8 cellular contexts compared by ENCODE assay signal in genomic region chrX:49043220-49043986, GRCh38. TPM values are rescaled to one million over a fixed set of nuclear protein-coding genes. Genes with fewer than 3 reads are reported as not detected.
DNase-seq lines count a peak whose midpoint lies in the region; ATAC-seq, FAIRE-seq and TF ChIP-seq lines count a peak whose summit lies in the region.

Gene TFE3 (minus strand): TSS chrX:49043357. CDS start chrX:49043226, 131 bp downstream.

- peaks cover 3 to 12% of the 10 kb centered on the region in 2 donors for H3K36me3 ChIP-seq in psoas muscle (ENCODE audit: insufficient read depth in 1 of 2, low read depth in 1 of 2)

- no peaks in the 10 kb centered on the region for H3K9me3 ChIP-seq in psoas muscle

- TF ChIP-seq CTCF in psoas muscle (IDR thresholded peaks at IDR 0.05) = peak; percentile 48

- peak within 1 kb of the TSS; percentile 96 for H3K27ac ChIP-seq in psoas muscle

- intact Hi-C loops in T-helper 2 cell treated with Interferon-gamma antibody and Interleukin-4, amounts not matched to agents 100 ng/mL and 5 ng/mL, for 36 hours (cut with micrococcal nuclease) = loop anchor here (1.0 to 5.0 kb wide), 10 partner anchors 31 to 446 kb away; partner anchors contain the start of genes GRIPAP1, PQBP1, PRAF2 and TIMM17B
- intact Hi-C loops in left ventricle myocardium superior (cut with micrococcal nuclease) (no loop called here), psoas muscle (cut with DNase I) (loop anchor here in 1 of 2 donors (5.0 to 10.0 kb wide), 2 partner anchors 41 to 69 kb away; partner anchors contain the start of genes GRIPAP1 and KCND1)

- peak; percentile 60 for DNase-seq in NCI-H187 treated with DMSO at 0.1 percent for 48 hours (lab: John Stamatoyannopoulos, UW)
- peak; percentile 56 to 100 (median 94) for DNase-seq in anterior cingulate cortex (lab: John Stamatoyannopoulos, UW)
- DNase-seq in left ventricle myocardium superior = peak; percentile 98
- DNase-seq in psoas muscle = peak; percentile 97 to 99
- peak; percentile 93 for DNase-seq in urothelium cell line (ENCODE audit: low spot score)

- H3K4me1 ChIP-seq in psoas muscle = peaks cover 2% of the 10 kb centered on the region

- ATAC-seq in GM18498 (IDR thresholded peaks at IDR 0.05; ENCODE audit: unreplicated experiment) (peak; percentile 85), HG02970 (IDR thresholded peaks at IDR 0.05; ENCODE audit: low FRiP score, unreplicated experiment) (peak; percentile 82), left ventricle myocardium superior (peak; percentile 93), psoas muscle (peak; percentile 86 to 89 (median 88))

- FAIRE-seq in urothelium cell line (lab: Jason Lieb, UNC) = peak; percentile 92

- peak within 1 kb of the TSS; percentile 85 for H3K4me3 ChIP-seq in psoas muscle

- H3K27me3 ChIP-seq in psoas muscle (ENCODE audit: insufficient read depth in 3 of 3, low read length in 2 of 3) = no peaks in the 10 kb centered on the region

- 0 to 35% (median 1%) methylated on average over 39 to 64 of the region's 67 CpGs for WGBS in psoas muscle, 3 donors

RNA-seq across cellular contexts. Expression of gene TFE3, which starts in this region (rescaled TPM):
- 27.2 and 29.3 TPM in 2 replicates for total RNA-seq in T-helper 2 cell treated with Interferon-gamma antibody and Interleukin-4, amounts not matched to agents 100 ng/mL and 5 ng/mL, for 36 hours
- total RNA-seq in left ventricle myocardium superior (18.5 TPM), psoas muscle (10 to 100 TPM; 18.1 to 46.5 (median 30.4) TPM)
- 10 to 100 TPM; 16.9 to 55.2 (median 32.3) TPM for polyA plus RNA-seq in psoas muscle

Comparison
In these comparisons a context has a peak if more than half of its experiments do, and no peak if none do; other contexts are left out.
1. Peak in every context shown above with its lines: DNase-seq, ATAC-seq, H3K4me3 ChIP-seq and H3K27ac ChIP-seq.